In the genomic region with DNA sequence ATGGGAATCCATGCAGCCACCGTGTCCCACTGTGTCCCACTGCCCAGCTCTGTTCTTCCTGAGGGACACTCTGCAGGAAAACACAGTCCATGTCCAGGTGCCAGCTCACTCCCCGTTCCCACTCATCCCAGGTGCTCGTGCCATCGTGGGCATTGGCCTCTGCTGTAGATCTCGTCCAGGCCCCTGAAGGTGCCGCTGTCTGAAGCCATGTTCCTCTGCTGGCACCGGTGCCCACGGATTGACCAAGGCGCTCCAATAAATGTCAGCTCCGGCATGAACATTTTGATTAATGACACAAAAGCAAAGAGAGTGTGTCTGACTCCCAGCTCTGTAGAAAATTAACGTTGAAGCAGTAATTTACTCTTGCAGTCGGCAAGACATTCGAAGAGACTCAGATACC, we compare ENCODE assay signal across 15 cellular contexts.
"Had no signal": no experiment of that assay in that cellular context is flagged by ENCODE, and none has a peak within 500 bp of the region (broad histone marks: within the 10 kb centered on the region; RNA-seq: fewer than 3 reads in every experiment).

No MANE protein-coding gene starts in this region.

- ATAC-seq: effector memory CD8-positive, alpha-beta T cell; esophagus mucosa; natural killer cell; psoas muscle; stimulated activated memory B cell treated with anti-CD40 and anti-IgM and Interleukin-4, amounts not matched to agents 10 μg/mL and 1 μg/mL and 100 μg/mL, for 72 hours; T-cell; WTC11 had no signal

- DNase-seq: activated CD4-positive, alpha-beta memory T cell treated with anti-CD3 and anti-CD28 coated beads, Interleukin-2, amount 10 ng/mL, durations not matched to agents 7 days and 5 days; activated CD4-positive, alpha-beta T cell treated with anti-CD3 and anti-CD28 coated beads for 4 hours; activated gamma-delta T cell treated with Interleukin-2 at 50 U/mL for 16 hours; aorta; effector memory CD8-positive, alpha-beta T cell; foreskin melanocyte; left ventricle myocardium inferior; natural killer cell; psoas muscle; stimulated activated CD4-positive, alpha-beta T cell treated with anti-CD3 and anti-CD28 coated beads, Interleukin-2, amount 100 ng/mL, for 24 hours; stomach; T-cell had no signal
